Comparison of ENCODE assay signal across 13 cellular contexts in genomic region chr4:125689839-125690238, GRCh38.
"Had no signal": no experiment of that assay in that cellular context is flagged by ENCODE, and none has a peak within 500 bp of the region (broad histone marks: within the 10 kb centered on the region; RNA-seq: fewer than 3 reads in every experiment).

No MANE protein-coding gene starts in this region.

- H3K27me3 Mint-ChIP-seq: activated CD4-positive, alpha-beta T cell treated with anti-CD3 and anti-CD28 coated beads, Interleukin-2, amount 10 ng/mL, durations not matched to agents 24 days and 14 days had no signal

- H3K4me1 Mint-ChIP-seq: activated CD4-positive, alpha-beta T cell treated with anti-CD3 and anti-CD28 coated beads, Interleukin-2, amount 10 ng/mL, durations not matched to agents 24 days and 14 days; mesothelial cell of epicardium had no signal

- H3K27ac Mint-ChIP-seq: activated CD4-positive, alpha-beta T cell treated with anti-CD3 and anti-CD28 coated beads, Interleukin-2, amount 10 ng/mL, durations not matched to agents 24 days and 14 days; activated CD8-positive, alpha-beta T cell treated with anti-CD3 and anti-CD28 coated beads, Interleukin-2, amount 10 ng/mL, durations not matched to agents 7 days and 5 days; activated naive CD4-positive, alpha-beta T cell treated with anti-CD3 and anti-CD28 coated beads, Interleukin-2, amount 50 U/mL, for 72 hours; mesothelial cell of epicardium had no signal

- DNase-seq: activated CD4-positive, alpha-beta T cell treated with anti-CD3 and anti-CD28 coated beads, Interleukin-2, amount 10 ng/mL, durations not matched to agents 24 days and 14 days; activated CD4-positive, CD25-positive, alpha-beta regulatory T cell; activated CD8-positive, alpha-beta memory T cell treated with anti-CD3 and anti-CD28 coated beads, Interleukin-2, amount 50 U/mL, for 4 hours; activated CD8-positive, alpha-beta T cell treated with anti-CD3 and anti-CD28 coated beads, Interleukin-2, amount 10 ng/mL, durations not matched to agents 7 days and 5 days; activated effector memory CD4-positive, alpha-beta T cell treated with anti-CD3 and anti-CD28 coated beads, Interleukin-2, amount 50 U/mL, for 16 hours; activated T-cell treated with anti-CD3 and anti-CD28 coated beads, Interleukin-2, amount 50 U/mL, for 48 hours; colonic mucosa; left cardiac atrium; stimulated activated naive CD8-positive, alpha-beta T cell treated with anti-CD3 and anti-CD28 coated beads, Interleukin-15, Interleukin-2, amounts not matched to agents 100 U/mL and 50 U/mL, for 24 hours; trophoblast cell had no signal

- FAIRE-seq: endometrium had no signal

- H3K4me3 Mint-ChIP-seq: activated CD4-positive, alpha-beta T cell treated with anti-CD3 and anti-CD28 coated beads, Interleukin-2, amount 10 ng/mL, durations not matched to agents 24 days and 14 days; activated CD8-positive, alpha-beta T cell treated with anti-CD3 and anti-CD28 coated beads, Interleukin-2, amount 10 ng/mL, durations not matched to agents 7 days and 5 days; mesothelial cell of epicardium had no signal

- H3K9me3 Mint-ChIP-seq: activated CD4-positive, alpha-beta T cell treated with anti-CD3 and anti-CD28 coated beads, Interleukin-2, amount 10 ng/mL, durations not matched to agents 24 days and 14 days had no signal

- H3K36me3 Mint-ChIP-seq: activated naive CD4-positive, alpha-beta T cell treated with anti-CD3 and anti-CD28 coated beads, Interleukin-2, amount 50 U/mL, for 72 hours; mesothelial cell of epicardium had no signal
